Comparison of ENCODE assay signal across 20 cellular contexts in genomic region chr2:127261835-127262234, GRCh38.
DNase-seq lines count a peak whose midpoint lies in the region; ATAC-seq and TF ChIP-seq lines count a peak whose summit lies in the region.
"Had no signal": no experiment of that assay in that cellular context is flagged by ENCODE, and none has a peak within 500 bp of the region (broad histone marks: within the 10 kb centered on the region; RNA-seq: fewer than 3 reads in every experiment).

No MANE protein-coding gene starts in this region.

- DNase-seq in LNCaP clone FGC (ENCODE audit: low read depth) = peak; percentile 4
- peak; percentile 2 for DNase-seq in astrocyte of the spinal cord (ENCODE audit: low read depth, low spot score)
- peak; percentile 6 for DNase-seq in fibroblast of mammary gland (ENCODE audit: low read depth)
- peak; percentile 48 for DNase-seq in retinal pigment epithelial cell (ENCODE audit: low read depth)
- DNase-seq in stimulated activated CD8-positive, alpha-beta memory T cell treated with anti-CD3 and anti-CD28 coated beads, Interleukin-4, amount 100 ng/mL, for 48 hours = no peak
- no peak for DNase-seq in substantia nigra (lab: John Stamatoyannopoulos, UW)
- DNase-seq: CD8-positive, alpha-beta T cell; DND-41; GF-D8; HCEC 1CT; KBM-7; NCI-H1092 treated with DMSO at 0.1 percent for 48 hours; NCI-H1694 treated with DMSO at 0.1 percent for 48 hours; NCI-H510A; NCI-H82; Peyer's patch; SHP77 had no signal

- H3K27ac ChIP-seq in substantia nigra (ENCODE audit: low read depth, low read length, poor library complexity, severe bottlenecking) = no peak overlapping the region
- H3K27ac ChIP-seq: HL-60, Peyer's patch had no signal

- ATAC-seq in GM18519 (IDR thresholded peaks at IDR 0.05; ENCODE audit: low FRiP score, unreplicated experiment) = no peak
- no peak for ATAC-seq in HG03565 (IDR thresholded peaks at IDR 0.05; ENCODE audit: unreplicated experiment)
- ATAC-seq: CD8-positive, alpha-beta T cell had no signal

- H3K4me3 ChIP-seq in LNCaP clone FGC (ENCODE audit: low read depth, low read length) (no peak overlapping the region), astrocyte of the spinal cord (ENCODE audit: low read depth, low read length) (no peak overlapping the region), fibroblast of mammary gland (ENCODE audit: control insufficient read depth, low read depth, low read length) (no peak overlapping the region), retinal pigment epithelial cell (ENCODE audit: low read length) (no peak overlapping the region)
- H3K4me3 ChIP-seq: Peyer's patch had no signal

- in situ Hi-C loops in astrocyte of the spinal cord (cut with HindIII; ENCODE audit: low sequenced_read_pairs) = no loop called here

- no peak for TF ChIP-seq CTCF in LNCaP clone FGC (IDR thresholded peaks at IDR 0.05; ENCODE audit: control insufficient read depth, extremely low read depth, insufficient read depth)
- TF ChIP-seq CTCF in astrocyte of the spinal cord (IDR thresholded peaks at IDR 0.05; ENCODE audit: low read depth, low read length) = no peak
- no peak for TF ChIP-seq CTCF in fibroblast of mammary gland (conservative IDR thresholded peaks at IDR 0.05; ENCODE audit: control insufficient read depth, insufficient read depth, low read depth, low read length)
- TF ChIP-seq CTCF in retinal pigment epithelial cell (conservative IDR thresholded peaks at IDR 0.05; ENCODE audit: low read depth, low read length) = no peak

Comparison
In these comparisons a context has a peak if more than half of its experiments do, and no peak if none do; other contexts are left out.
1. DNase-seq: peak in LNCaP clone FGC (single experiment), astrocyte of the spinal cord (single experiment), fibroblast of mammary gland (single experiment) and retinal pigment epithelial cell (single experiment); none in stimulated activated CD8-positive, alpha-beta memory T cell treated with anti-CD3 and anti-CD28 coated beads, Interleukin-4, amount 100 ng/mL, for 48 hours (single experiment) and substantia nigra (0 of 49).